ENCODE assay signal across 1 cellular context in the genomic region with DNA sequence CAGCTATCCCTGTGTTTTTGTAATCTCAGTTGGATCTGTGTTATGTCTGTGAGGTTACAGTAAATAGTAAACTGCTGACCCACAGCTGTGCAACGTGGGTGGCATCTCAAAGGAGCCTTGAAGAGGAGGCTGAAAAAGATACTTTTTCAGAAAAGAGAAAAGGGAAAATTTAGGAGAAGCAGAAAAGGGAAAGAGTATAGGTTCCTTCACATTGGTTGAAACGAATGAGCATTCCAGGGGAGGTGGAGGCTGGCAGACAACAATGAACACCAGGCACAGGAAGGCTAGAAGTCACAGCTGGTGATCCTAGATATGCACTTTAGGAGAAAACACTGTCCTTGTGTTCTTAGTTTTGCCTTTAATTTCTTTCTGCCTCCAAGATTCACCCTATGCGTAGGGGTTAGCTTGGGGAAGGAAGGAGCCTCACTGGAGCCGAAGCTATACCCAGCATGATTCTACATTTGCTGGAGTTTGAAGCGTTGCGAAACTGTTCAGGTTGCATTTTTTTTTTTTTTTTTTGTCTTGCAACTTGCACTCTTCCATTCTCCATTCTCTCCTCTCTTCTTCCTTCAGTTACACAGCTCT.
TF ChIP-seq lines count a peak whose summit lies in the region.

No MANE protein-coding gene starts in this region.

TF ChIP-seq in SK-N-SH, 30 proteins besides CTCF, POLR2A, EP300 and RAD21 (continued from another document):
- no peak for TF ChIP-seq TAF1 (IDR thresholded peaks at IDR 0.05; ENCODE audit: borderline replicate concordance, low read depth, low read length)
- TF ChIP-seq TCF12 (IDR thresholded peaks at IDR 0.05) = no peak
- TF ChIP-seq YY1 (IDR thresholded peaks at IDR 0.05; ENCODE audit: low read depth) = no peak
- TF ChIP-seq, protein P1, sequence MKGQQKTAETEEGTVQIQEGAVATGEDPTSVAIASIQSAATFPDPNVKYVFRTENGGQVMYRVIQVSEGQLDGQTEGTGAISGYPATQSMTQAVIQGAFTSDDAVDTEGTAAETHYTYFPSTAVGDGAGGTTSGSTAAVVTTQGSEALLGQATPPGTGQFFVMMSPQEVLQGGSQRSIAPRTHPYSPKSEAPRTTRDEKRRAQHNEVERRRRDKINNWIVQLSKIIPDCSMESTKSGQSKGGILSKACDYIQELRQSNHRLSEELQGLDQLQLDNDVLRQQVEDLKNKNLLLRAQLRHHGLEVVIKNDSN (IDR thresholded peaks at IDR 0.05; ENCODE audit: borderline replicate concordance, low read depth) = no peak
- no peak for TF ChIP-seq SMC3 (IDR thresholded peaks at IDR 0.05; ENCODE audit: low read depth, low read length)
- no peak for TF ChIP-seq FOSL2 (IDR thresholded peaks at IDR 0.05; ENCODE audit: borderline replicate concordance, low read depth)
- TF ChIP-seq FOXM1 (IDR thresholded peaks at IDR 0.05; ENCODE audit: low read depth) = no peak
- TF ChIP-seq, protein P2, sequence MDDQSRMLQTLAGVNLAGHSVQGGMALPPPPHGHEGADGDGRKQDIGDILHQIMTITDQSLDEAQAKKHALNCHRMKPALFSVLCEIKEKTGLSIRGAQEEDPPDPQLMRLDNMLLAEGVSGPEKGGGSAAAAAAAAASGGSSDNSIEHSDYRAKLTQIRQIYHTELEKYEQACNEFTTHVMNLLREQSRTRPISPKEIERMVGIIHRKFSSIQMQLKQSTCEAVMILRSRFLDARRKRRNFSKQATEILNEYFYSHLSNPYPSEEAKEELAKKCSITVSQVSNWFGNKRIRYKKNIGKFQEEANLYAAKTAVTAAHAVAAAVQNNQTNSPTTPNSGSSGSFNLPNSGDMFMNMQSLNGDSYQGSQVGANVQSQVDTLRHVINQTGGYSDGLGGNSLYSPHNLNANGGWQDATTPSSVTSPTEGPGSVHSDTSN (IDR thresholded peaks at IDR 0.05) = no peak
- TF ChIP-seq SIN3A (IDR thresholded peaks at IDR 0.05; ENCODE audit: borderline replicate concordance, low read depth, low read length) = no peak
- no peak for TF ChIP-seq TEAD4 (IDR thresholded peaks at IDR 0.05; ENCODE audit: borderline replicate concordance, insufficient read depth)
- no peak for TF ChIP-seq ELF1 (IDR thresholded peaks at IDR 0.05)
- no peak for TF ChIP-seq RFX5 (IDR thresholded peaks at IDR 0.05; ENCODE audit: low read length)
- TF ChIP-seq, protein P3, sequence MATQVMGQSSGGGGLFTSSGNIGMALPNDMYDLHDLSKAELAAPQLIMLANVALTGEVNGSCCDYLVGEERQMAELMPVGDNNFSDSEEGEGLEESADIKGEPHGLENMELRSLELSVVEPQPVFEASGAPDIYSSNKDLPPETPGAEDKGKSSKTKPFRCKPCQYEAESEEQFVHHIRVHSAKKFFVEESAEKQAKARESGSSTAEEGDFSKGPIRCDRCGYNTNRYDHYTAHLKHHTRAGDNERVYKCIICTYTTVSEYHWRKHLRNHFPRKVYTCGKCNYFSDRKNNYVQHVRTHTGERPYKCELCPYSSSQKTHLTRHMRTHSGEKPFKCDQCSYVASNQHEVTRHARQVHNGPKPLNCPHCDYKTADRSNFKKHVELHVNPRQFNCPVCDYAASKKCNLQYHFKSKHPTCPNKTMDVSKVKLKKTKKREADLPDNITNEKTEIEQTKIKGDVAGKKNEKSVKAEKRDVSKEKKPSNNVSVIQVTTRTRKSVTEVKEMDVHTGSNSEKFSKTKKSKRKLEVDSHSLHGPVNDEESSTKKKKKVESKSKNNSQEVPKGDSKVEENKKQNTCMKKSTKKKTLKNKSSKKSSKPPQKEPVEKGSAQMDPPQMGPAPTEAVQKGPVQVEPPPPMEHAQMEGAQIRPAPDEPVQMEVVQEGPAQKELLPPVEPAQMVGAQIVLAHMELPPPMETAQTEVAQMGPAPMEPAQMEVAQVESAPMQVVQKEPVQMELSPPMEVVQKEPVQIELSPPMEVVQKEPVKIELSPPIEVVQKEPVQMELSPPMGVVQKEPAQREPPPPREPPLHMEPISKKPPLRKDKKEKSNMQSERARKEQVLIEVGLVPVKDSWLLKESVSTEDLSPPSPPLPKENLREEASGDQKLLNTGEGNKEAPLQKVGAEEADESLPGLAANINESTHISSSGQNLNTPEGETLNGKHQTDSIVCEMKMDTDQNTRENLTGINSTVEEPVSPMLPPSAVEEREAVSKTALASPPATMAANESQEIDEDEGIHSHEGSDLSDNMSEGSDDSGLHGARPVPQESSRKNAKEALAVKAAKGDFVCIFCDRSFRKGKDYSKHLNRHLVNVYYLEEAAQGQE (IDR thresholded peaks at IDR 0.05; ENCODE audit: low read depth, low read length) = no peak
- no peak for TF ChIP-seq MXI1 (IDR thresholded peaks at IDR 0.05; ENCODE audit: low read depth, low read length)
- no peak for TF ChIP-seq NRF1 (IDR thresholded peaks at IDR 0.05; ENCODE audit: low read depth, low read length)
- TF ChIP-seq RXRA (IDR thresholded peaks at IDR 0.05; ENCODE audit: borderline replicate concordance, low read depth) = no peak
- no peak for TF ChIP-seq FOXJ3 (CRISPR knock-in tag; IDR thresholded peaks at IDR 0.05)
- TF ChIP-seq, protein P4, sequence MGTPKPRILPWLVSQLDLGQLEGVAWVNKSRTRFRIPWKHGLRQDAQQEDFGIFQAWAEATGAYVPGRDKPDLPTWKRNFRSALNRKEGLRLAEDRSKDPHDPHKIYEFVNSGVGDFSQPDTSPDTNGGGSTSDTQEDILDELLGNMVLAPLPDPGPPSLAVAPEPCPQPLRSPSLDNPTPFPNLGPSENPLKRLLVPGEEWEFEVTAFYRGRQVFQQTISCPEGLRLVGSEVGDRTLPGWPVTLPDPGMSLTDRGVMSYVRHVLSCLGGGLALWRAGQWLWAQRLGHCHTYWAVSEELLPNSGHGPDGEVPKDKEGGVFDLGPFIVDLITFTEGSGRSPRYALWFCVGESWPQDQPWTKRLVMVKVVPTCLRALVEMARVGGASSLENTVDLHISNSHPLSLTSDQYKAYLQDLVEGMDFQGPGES (IDR thresholded peaks at IDR 0.05; ENCODE audit: low read depth, low read length) = no peak
